Comparison of ENCODE assay signal across 23 cellular contexts in the genomic region with DNA sequence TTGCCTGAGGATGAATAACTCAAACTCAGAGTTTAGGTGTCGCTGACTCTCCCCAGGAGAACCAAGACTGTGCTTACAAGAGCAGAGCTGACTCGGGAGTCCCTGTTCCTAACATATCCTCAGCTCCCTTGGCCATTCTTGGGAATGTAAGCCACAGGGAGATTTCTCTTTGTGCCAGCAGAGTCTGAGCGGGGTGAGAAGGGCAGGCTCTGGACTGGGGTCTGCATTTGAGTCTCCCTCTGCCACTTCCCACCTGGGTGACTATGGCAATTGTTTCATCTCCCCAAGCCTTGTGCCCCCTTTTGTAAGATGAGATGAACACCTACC.
"Had no signal": no experiment of that assay in that cellular context is flagged by ENCODE, and none has a peak within 500 bp of the region (broad histone marks: within the 10 kb centered on the region; RNA-seq: fewer than 3 reads in every experiment).

No MANE protein-coding gene starts in this region.

- H3K36me3 ChIP-seq: heart right ventricle, transverse colon had no signal

- H3K4me3 Mint-ChIP-seq: activated CD8-positive, alpha-beta T cell treated with anti-CD3 and anti-CD28 coated beads, Interleukin-2, amount 10 ng/mL, durations not matched to agents 7 days and 5 days; central memory CD8-positive, alpha-beta T cell; naive thymus-derived CD8-positive, alpha-beta T cell; stimulated activated naive B cell treated with anti-CD40 and anti-IgM and Interleukin-4, amounts not matched to agents 10 μg/mL and 1 μg/mL and 100 μg/mL, for 72 hours; WTC11 had no signal

- H3K4me1 Mint-ChIP-seq: central memory CD8-positive, alpha-beta T cell; stimulated activated naive B cell treated with anti-CD40 and anti-IgM and Interleukin-4, amounts not matched to agents 10 μg/mL and 1 μg/mL and 100 μg/mL, for 72 hours had no signal

- DNase-seq: activated CD4-positive, alpha-beta T cell treated with anti-CD3 and anti-CD28 coated beads for 48 hours; activated CD8-positive, alpha-beta memory T cell treated with anti-CD3 and anti-CD28 coated beads, Interleukin-2, amount 50 U/mL, for 4 hours; activated CD8-positive, alpha-beta T cell treated with anti-CD3 and anti-CD28 coated beads, Interleukin-2, amount 10 ng/mL, durations not matched to agents 7 days and 5 days; activated gamma-delta T cell; activated T-cell treated with anti-CD3 and anti-CD28 coated beads, Interleukin-2, amount 50 U/mL, for 48 hours; amniotic stem cell; cortex of kidney; effector CD4-positive, alpha-beta T cell; foreskin keratinocyte; mesenchymal stem cell; naive thymus-derived CD8-positive, alpha-beta T cell; nucleus accumbens; stimulated activated CD4-positive, alpha-beta T cell treated with anti-CD3 and anti-CD28 coated beads, Interleukin-15, amount 100 ng/mL, for 24 hours; stimulated activated CD4-positive, alpha-beta T cell treated with anti-CD3 and anti-CD28 coated beads, Interleukin-4, amount 100 ng/mL, for 1 hour; stimulated activated naive B cell treated with anti-CD40 and anti-IgM and Interleukin-4, amounts not matched to agents 10 μg/mL and 1 μg/mL and 100 μg/mL, for 72 hours; T-helper 2 cell; transverse colon had no signal

- ATAC-seq: activated CD8-positive, alpha-beta T cell treated with anti-CD3 and anti-CD28 coated beads, Interleukin-2, amount 10 ng/mL, durations not matched to agents 7 days and 5 days; activated naive CD4-positive, alpha-beta T cell treated with anti-CD3 and anti-CD28 coated beads, Interleukin-2, amount 50 U/mL, for 72 hours; foreskin keratinocyte; naive thymus-derived CD8-positive, alpha-beta T cell; stimulated activated naive B cell treated with anti-CD40 and anti-IgM and Interleukin-4, amounts not matched to agents 10 μg/mL and 1 μg/mL and 100 μg/mL, for 72 hours; WTC11 had no signal

- H3K27ac ChIP-seq: foreskin keratinocyte, transverse colon had no signal

- H3K9me3 ChIP-seq: heart right ventricle, transverse colon had no signal

- H3K36me3 Mint-ChIP-seq: activated naive CD4-positive, alpha-beta T cell treated with anti-CD3 and anti-CD28 coated beads, Interleukin-2, amount 50 U/mL, for 72 hours; naive thymus-derived CD8-positive, alpha-beta T cell; stimulated activated naive B cell treated with anti-CD40 and anti-IgM and Interleukin-4, amounts not matched to agents 10 μg/mL and 1 μg/mL and 100 μg/mL, for 72 hours; WTC11 had no signal

- H3K9me3 Mint-ChIP-seq: activated naive CD4-positive, alpha-beta T cell treated with anti-CD3 and anti-CD28 coated beads, Interleukin-2, amount 50 U/mL, for 72 hours; central memory CD8-positive, alpha-beta T cell; naive thymus-derived CD8-positive, alpha-beta T cell; stimulated activated naive B cell treated with anti-CD40 and anti-IgM and Interleukin-4, amounts not matched to agents 10 μg/mL and 1 μg/mL and 100 μg/mL, for 72 hours; WTC11 had no signal

- H3K4me1 ChIP-seq: foreskin keratinocyte had no signal

- H3K27me3 Mint-ChIP-seq: central memory CD8-positive, alpha-beta T cell had no signal

- FAIRE-seq: endothelial cell of umbilical vein had no signal

- H3K27ac Mint-ChIP-seq: activated CD8-positive, alpha-beta T cell treated with anti-CD3 and anti-CD28 coated beads, Interleukin-2, amount 10 ng/mL, durations not matched to agents 7 days and 5 days; activated naive CD4-positive, alpha-beta T cell treated with anti-CD3 and anti-CD28 coated beads, Interleukin-2, amount 50 U/mL, for 72 hours; stimulated activated naive B cell treated with anti-CD40 and anti-IgM and Interleukin-4, amounts not matched to agents 10 μg/mL and 1 μg/mL and 100 μg/mL, for 72 hours; WTC11 had no signal

- H3K27me3 ChIP-seq: heart right ventricle, transverse colon had no signal

- H3K4me3 ChIP-seq: heart right ventricle, skin epidermis, transverse colon had no signal
